ENCODE assay signal across 8 cellular contexts in the genomic region with DNA sequence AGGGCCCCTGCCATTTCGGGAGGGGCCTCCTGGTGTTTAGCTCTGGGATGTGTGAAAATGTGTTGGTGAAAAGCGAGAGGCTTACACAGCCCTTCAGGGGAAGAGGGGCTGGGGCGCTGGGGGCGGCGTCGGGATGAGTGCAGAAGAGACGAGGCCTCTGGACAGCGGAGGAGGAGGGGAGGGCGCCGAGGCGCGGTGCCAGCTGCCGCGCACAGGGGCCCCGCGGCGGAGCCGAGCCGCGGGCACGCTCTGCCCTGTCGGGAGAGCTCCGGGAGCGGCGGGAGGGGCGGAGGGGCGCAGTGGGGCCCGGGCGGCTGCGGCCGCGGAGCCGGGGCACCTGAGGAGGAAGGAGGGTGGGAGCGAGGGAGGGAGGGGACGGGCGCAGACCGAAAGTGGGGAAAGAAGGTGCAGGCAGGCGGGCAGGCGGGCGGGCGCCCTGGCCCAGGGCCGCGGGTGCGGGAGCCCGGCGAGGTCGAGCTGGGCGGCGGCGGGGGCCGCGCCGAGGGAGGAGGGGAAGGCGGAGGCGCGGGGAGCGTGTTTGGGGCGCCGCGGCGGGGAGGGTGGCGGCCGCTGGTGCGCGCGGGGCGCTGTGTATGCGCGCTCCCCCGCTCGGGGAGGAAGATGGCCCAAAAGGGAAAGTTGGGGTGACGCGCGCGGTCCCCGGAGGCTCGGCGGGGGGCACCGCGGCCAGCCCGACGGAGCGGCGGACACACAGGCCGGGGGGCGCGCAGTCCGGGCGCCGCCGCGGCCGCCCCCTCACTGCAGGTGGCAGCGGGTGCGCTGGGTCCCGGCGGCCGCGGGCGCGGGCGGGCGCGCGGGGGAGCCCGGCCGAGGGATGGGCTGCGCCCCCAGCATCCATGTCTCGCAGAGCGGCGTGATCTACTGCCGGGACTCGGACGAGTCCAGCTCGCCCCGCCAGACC. TPM values are rescaled to one million over a fixed set of nuclear protein-coding genes. Genes with fewer than 3 reads are reported as not detected.
DNase-seq lines count a peak whose midpoint lies in the region; ATAC-seq and TF ChIP-seq lines count a peak whose summit lies in the region.

PDE8B (plus strand) TSS at position 590 of the 922 bp plus-strand sequence; CDS start at position 836, 246 bp downstream.

- H3K79me2 ChIP-seq in mesendoderm (ENCODE audit: control insufficient read depth, insufficient read depth, low read length): no peaks in the 10 kb centered on the region

- H3K4me3 Mint-ChIP-seq in central memory CD8-positive, alpha-beta T cell: peak within 1 kb of the TSS; percentile 73

- ATAC-seq in central memory CD8-positive, alpha-beta T cell (replicated peaks; ENCODE audit: extremely low read depth, poor library complexity, severe bottlenecking): peak; percentile 24
- ATAC-seq in HG02588 (IDR thresholded peaks at IDR 0.05; ENCODE audit: unreplicated experiment) (no peak), HG02840 (IDR thresholded peaks at IDR 0.05; ENCODE audit: low FRiP score, unreplicated experiment) (no peak)

- no peak within 1 kb of the TSS for H3K4ac ChIP-seq in mesendoderm (ENCODE audit: low read depth, low read length)

- H2AK5ac ChIP-seq in mesendoderm (ENCODE audit: low read length): no peak within 1 kb of the TSS

- H2BK15ac ChIP-seq in mesendoderm (replicated peaks; ENCODE audit: low read depth): no peak within 1 kb of the TSS

- no peaks in the 10 kb centered on the region for H3K9me3 Mint-ChIP-seq in central memory CD8-positive, alpha-beta T cell

- no peak within 1 kb of the TSS for H4K8ac ChIP-seq in mesendoderm (ENCODE audit: low read depth, low read length)

- H3K56ac ChIP-seq in mesendoderm (ENCODE audit: low read length): peak within 1 kb of the TSS; percentile 6

- peak within 1 kb of the TSS; percentile 32 for H3K4me2 ChIP-seq in mesendoderm (ENCODE audit: low read length)

- H3K27ac ChIP-seq in HUES48 (ENCODE audit: low read depth, low read length): no peak within 1 kb of the TSS
- H3K27ac ChIP-seq in mesendoderm (ENCODE audit: low read depth, low read length): no peak within 1 kb of the TSS
- peak within 1 kb of the TSS; percentile 80 to 88 (median 87) for H3K27ac ChIP-seq in thyroid gland

- no peak for TF ChIP-seq CTCF in BE2C (IDR thresholded peaks at IDR 0.05; ENCODE audit: low read depth, low read length)
- TF ChIP-seq CTCF in thyroid gland (IDR thresholded peaks at IDR 0.05): no peak

- TF ChIP-seq POLR2A in thyroid gland (IDR thresholded peaks at IDR 0.05): peak in 1 of 2 donors; percentile 35

- peaks cover 42% of the 10 kb centered on the region for H3K27me3 ChIP-seq in BE2C
- H3K27me3 ChIP-seq in HUES48 (ENCODE audit: control insufficient read depth, insufficient read depth, low read length): peaks cover 79% of the 10 kb centered on the region
- H3K27me3 ChIP-seq in mesendoderm (ENCODE audit: insufficient read depth, low read length, poor library complexity): peaks cover 35% of the 10 kb centered on the region
- no peaks in the 10 kb centered on the region for H3K27me3 ChIP-seq in thyroid gland

- peak within 1 kb of the TSS; percentile 13; the same call in 1 of the 2 replicates for H3K4me3 ChIP-seq in BE2C (ENCODE audit: low read depth, low read length)
- H3K4me3 ChIP-seq in HUES48 (ENCODE audit: low read depth, low read length): peak within 1 kb of the TSS; percentile 62
- H3K4me3 ChIP-seq in mesendoderm (ENCODE audit: low read length): no peak within 1 kb of the TSS
- H3K4me3 ChIP-seq in thyroid gland (replicated peaks in 1 of 3): peak within 1 kb of the TSS; percentile 43 to 79 (median 62)

- H3K9me3 ChIP-seq in BE2C (no peaks in the 10 kb centered on the region), HUES48 (ENCODE audit: control insufficient read depth, insufficient read depth, low read length) (no peaks in the 10 kb centered on the region), thyroid gland (no peaks in the 10 kb centered on the region)

- DNase-seq in BE2C: peak; percentile 25
- no peak for DNase-seq in central memory CD8-positive, alpha-beta T cell (ENCODE audit: low spot score in 2 of 2)
- no peak for DNase-seq in mesendoderm
- DNase-seq in thyroid gland: peak; percentile 62 to 63
- DNase-seq in putamen (ENCODE audit: low spot score): no peak

- no peak within 1 kb of the TSS for H2BK5ac ChIP-seq in mesendoderm (ENCODE audit: low read length)

- WGBS in mesendoderm (ENCODE audit: extremely low coverage, insufficient coverage, low lambda C conversion rate): no CpG with 5 or more reads among the region's 116 CpGs
- WGBS in thyroid gland, 2 donors: 2 to 5% methylated on average over 25 to 52 of the region's 116 CpGs

- no peak within 1 kb of the TSS for H4K5ac ChIP-seq in mesendoderm (ENCODE audit: low read length)

- intact Hi-C loops in thyroid gland (cut with DNase I): no loop called here

- no peak within 1 kb of the TSS for H3K9ac ChIP-seq in HUES48 (ENCODE audit: low read depth, low read length)
- no peak within 1 kb of the TSS for H3K9ac ChIP-seq in mesendoderm (ENCODE audit: low read length)

- H3K36me3 ChIP-seq in BE2C (no peaks in the 10 kb centered on the region), HUES48 (ENCODE audit: control insufficient read depth, insufficient read depth, low read length) (no peaks in the 10 kb centered on the region), mesendoderm (ENCODE audit: control insufficient read depth, insufficient read depth, low read length) (no peaks in the 10 kb centered on the region), thyroid gland (no peaks in the 10 kb centered on the region)

- peaks cover 12% of the 10 kb centered on the region for H3K4me1 Mint-ChIP-seq in central memory CD8-positive, alpha-beta T cell

- no peaks in the 10 kb centered on the region for H3K79me1 ChIP-seq in mesendoderm (ENCODE audit: low read length)

- H3K36me3 Mint-ChIP-seq in central memory CD8-positive, alpha-beta T cell (ENCODE audit: insufficient read depth): peaks cover 2% of the 10 kb centered on the region

- peaks cover 78% of the 10 kb centered on the region for H3K27me3 Mint-ChIP-seq in central memory CD8-positive, alpha-beta T cell

- H3K27ac Mint-ChIP-seq in central memory CD8-positive, alpha-beta T cell (ENCODE audit: low read depth): no peak within 1 kb of the TSS

- H3K4me1 ChIP-seq in BE2C (no peaks in the 10 kb centered on the region), HUES48 (ENCODE audit: control insufficient read depth, insufficient read depth, low read length) (peaks cover 6% of the 10 kb centered on the region), mesendoderm (ENCODE audit: control insufficient read depth, low read depth, low read length) (no peaks in the 10 kb centered on the region), thyroid gland (peaks cover 11 to 54% of the 10 kb centered on the region in 2 donors)

- no peak within 1 kb of the TSS for H3K18ac ChIP-seq in mesendoderm (ENCODE audit: low read length)

- H3K23ac ChIP-seq in mesendoderm (ENCODE audit: low read length): no peak within 1 kb of the TSS

- H2BK120ac ChIP-seq in mesendoderm (ENCODE audit: low read depth, low read length): no peak within 1 kb of the TSS

RNA-seq across cellular contexts. Expression of gene PDE8B, which starts in this region (rescaled TPM):
- polyA plus RNA-seq in BE2C (2012; ENCODE audit: insufficient read depth, insufficient read length, low read depth): 0.63 TPM
- 0.08 TPM for polyA plus RNA-seq in mesendoderm (2013, experiment 1 of 2)
- 0.15 TPM for polyA plus RNA-seq in mesendoderm (2013, experiment 2 of 2)
- 100 to 1,000 TPM; 113 to 279 (median 218) TPM for total RNA-seq in thyroid gland

Comparison
In these comparisons a context has a peak if more than half of its experiments do, and no peak if none do; other contexts are left out.
1. DNase-seq: peak in BE2C (single experiment) and thyroid gland (2 of 2); none in central memory CD8-positive, alpha-beta T cell (0 of 2), mesendoderm (single experiment) and putamen (single experiment).
2. H3K27ac ChIP-seq: peak in thyroid gland (3 of 3); none in HUES48 (single experiment) and mesendoderm (single experiment).